In the genomic region with DNA sequence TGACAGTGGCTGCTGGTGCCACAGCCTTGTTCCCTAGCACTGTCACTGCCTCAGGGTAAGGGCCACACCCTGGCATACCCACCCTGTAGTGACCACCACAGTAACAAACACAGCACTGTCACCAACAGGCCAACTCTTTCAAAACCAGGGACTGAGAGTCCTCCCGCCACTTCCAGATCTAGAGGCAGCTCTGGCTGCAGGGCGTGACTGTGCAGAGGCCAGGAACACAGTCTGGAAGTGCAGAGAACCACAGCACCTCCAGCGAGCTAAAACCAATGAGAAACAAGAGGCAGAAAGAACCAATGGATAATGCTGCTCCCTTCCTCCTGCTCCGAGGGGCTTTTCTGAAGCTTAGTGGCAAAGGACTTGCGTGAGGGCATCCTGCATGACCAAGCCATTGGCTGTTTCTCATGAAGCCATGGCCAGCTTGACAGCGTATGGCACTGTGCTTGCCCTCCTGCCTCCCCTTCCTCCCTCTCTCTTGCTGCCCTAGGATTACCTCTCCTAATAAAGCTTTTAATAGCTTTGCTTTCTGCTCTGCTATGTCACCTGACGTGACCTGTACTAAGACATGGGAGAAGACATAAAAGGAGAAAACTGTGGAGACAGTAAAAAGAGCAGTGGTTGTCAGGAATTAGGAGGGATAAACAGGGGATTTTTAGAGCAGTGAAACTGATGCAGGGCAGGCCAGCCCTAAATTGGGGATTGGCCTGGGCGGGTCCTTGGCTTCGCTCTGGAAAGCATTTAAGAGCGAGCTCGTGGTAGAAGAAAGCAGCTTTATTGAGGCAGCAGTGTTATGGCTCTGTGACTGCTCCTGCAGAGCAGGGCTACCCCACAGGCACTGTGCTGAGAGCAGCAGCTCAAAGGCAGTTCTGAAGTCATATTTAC, we compare ENCODE assay signal across 18 cellular contexts. TPM values are rescaled to one million over a fixed set of nuclear protein-coding genes. Genes with fewer than 3 reads are reported as not detected.
DNase-seq lines count a peak whose midpoint lies in the region; ATAC-seq and TF ChIP-seq lines count a peak whose summit lies in the region.
"Had no signal": no experiment of that assay in that cellular context is flagged by ENCODE, and none has a peak within 500 bp of the region (broad histone marks: within the 10 kb centered on the region; RNA-seq: fewer than 3 reads in every experiment).

No MANE protein-coding gene starts in this region.

- POLR2A ChIA-PET in RWPE1 (lab: Yijun Ruan, JAX; ENCODE audit: low non-redundant PET): no interaction called here

- intact Hi-C loops in heart left ventricle (cut with DNase I): loop anchor here in 1 of 10 donors (10.0 kb wide), 2 partner anchors 276 to 304 kb away; no protein-coding TSS in a partner anchor

- TF ChIP-seq CTCF in RWPE1 (conservative IDR thresholded peaks at IDR 0.05; ENCODE audit: low read depth) (no peak), heart left ventricle (IDR thresholded peaks at IDR 0.05) (no peak)

- no peak overlapping the region for H3K4me3 Mint-ChIP-seq in stimulated activated effector memory CD8-positive, alpha-beta T cell treated with anti-CD3 and anti-CD28 coated beads, Interleukin-12 subunit alpha, Interleukin-12 subunit beta, amount 100 ng/mL, for 72 hours

- 43 to 67% (median 55%) methylated on average over 11 of the region's 11 CpGs for WGBS in heart left ventricle, 4 donors

- TF ChIP-seq POLR2A in heart left ventricle (IDR thresholded peaks at IDR 0.05): no peak

- H3K9me3 ChIP-seq in heart left ventricle: no peaks in the 10 kb centered on the region
- H3K9me3 ChIP-seq: tibial artery had no signal

- H3K36me3 ChIP-seq in heart left ventricle: peaks cover 0 to 64% (median 34%) of the 10 kb centered on the region in 9 donors

- peaks cover 80% of the 10 kb centered on the region for H3K36me3 Mint-ChIP-seq in stimulated activated effector memory CD8-positive, alpha-beta T cell treated with anti-CD3 and anti-CD28 coated beads, Interleukin-12 subunit alpha, Interleukin-12 subunit beta, amount 100 ng/mL, for 72 hours

- H3K27ac ChIP-seq in RWPE1 (peak overlapping the region; percentile 25), heart left ventricle (peak overlapping the region in 11 of 12 donors; percentile 4 to 75 (median 63))
- H3K27ac ChIP-seq: brain microvascular endothelial cell, tibial artery had no signal

- H3K27ac Mint-ChIP-seq in stimulated activated effector memory CD8-positive, alpha-beta T cell treated with anti-CD3 and anti-CD28 coated beads, Interleukin-12 subunit alpha, Interleukin-12 subunit beta, amount 100 ng/mL, for 72 hours: peak overlapping the region; percentile 80

- CTCF ChIA-PET in RWPE1 (lab: Yijun Ruan, JAX): interaction anchor here (0.6 to 1.2 kb wide), 2 partner anchors 8 to 276 kb away, joined by 3 to 5 read pairs; no protein-coding TSS in a partner anchor

- H3K27me3 ChIP-seq in heart left ventricle: no peaks in the 10 kb centered on the region
- H3K27me3 ChIP-seq: brain microvascular endothelial cell, tibial artery had no signal

- ATAC-seq in heart left ventricle: peak; percentile 42 to 69 (median 58)
- no peak for ATAC-seq in stimulated activated effector memory CD8-positive, alpha-beta T cell treated with anti-CD3 and anti-CD28 coated beads, Interleukin-12 subunit alpha, Interleukin-12 subunit beta, amount 100 ng/mL, for 72 hours
- ATAC-seq in HG03039 (IDR thresholded peaks at IDR 0.05; ENCODE audit: unreplicated experiment): no peak
- ATAC-seq: activated CD4-positive, CD25-positive, alpha-beta regulatory T cell treated with anti-CD3 and anti-CD28 coated beads, Interleukin-2, amount 50 U/mL, for 24 hours had no signal

- DNase-seq in ELF-1 (ENCODE audit: low read depth, low spot score): peak; percentile 22
- no peak for DNase-seq in RWPE1 (ENCODE audit: low spot score)
- DNase-seq in heart left ventricle: peak in 1 of 5 donors; percentile 58
- no peak for DNase-seq in stimulated activated effector memory CD8-positive, alpha-beta T cell treated with anti-CD3 and anti-CD28 coated beads, Interleukin-12 subunit alpha, Interleukin-12 subunit beta, amount 100 ng/mL, for 72 hours (ENCODE audit: low spot score in 2 of 2)
- no peak for DNase-seq in DMS53 (lab: John Stamatoyannopoulos, UW)
- no peak for DNase-seq in NCI-H2196 (lab: John Stamatoyannopoulos, UW; ENCODE audit: unreplicated experiment)
- DNase-seq: activated naive CD4-positive, alpha-beta T cell; brain microvascular endothelial cell; EL; islet precursor cell; KG1; NCI-H1436; SIG-M5; stimulated activated CD4-positive, alpha-beta T cell treated with anti-CD3 and anti-CD28 coated beads, Interleukin-4, amount 100 ng/mL, for 1 hour; T-helper 2 cell; tibial artery had no signal

- H3K4me3 ChIP-seq in heart left ventricle: no peak overlapping the region
- H3K4me3 ChIP-seq: tibial artery had no signal

- H3K4me1 Mint-ChIP-seq in stimulated activated effector memory CD8-positive, alpha-beta T cell treated with anti-CD3 and anti-CD28 coated beads, Interleukin-12 subunit alpha, Interleukin-12 subunit beta, amount 100 ng/mL, for 72 hours: peaks cover 60% of the 10 kb centered on the region

- peaks cover 0 to 83% (median 45%) of the 10 kb centered on the region in 12 donors for H3K4me1 ChIP-seq in heart left ventricle

- no peaks in the 10 kb centered on the region for H3K9me3 Mint-ChIP-seq in stimulated activated effector memory CD8-positive, alpha-beta T cell treated with anti-CD3 and anti-CD28 coated beads, Interleukin-12 subunit alpha, Interleukin-12 subunit beta, amount 100 ng/mL, for 72 hours

RNA-seq across cellular contexts. Expression of a gene that starts 7.1 kb away (rescaled TPM):
- total RNA-seq in heart left ventricle: 100 to 1,000 TPM in 8 of 9 donors, 10 to 100 TPM in 1; 98.8 to 168 (median 111) TPM
- polyA plus RNA-seq in heart left ventricle: 100 to 1,000 TPM in 1 of 2 donors, 10 to 100 TPM in 1; 50.4 to 140 TPM

Comparison
In these comparisons a context has a peak if more than half of its experiments do, and no peak if none do; other contexts are left out.
1. ATAC-seq: peak in heart left ventricle (4 of 4); none in stimulated activated effector memory CD8-positive, alpha-beta T cell treated with anti-CD3 and anti-CD28 coated beads, Interleukin-12 subunit alpha, Interleukin-12 subunit beta, amount 100 ng/mL, for 72 hours (single experiment) and HG03039 (single experiment).